Comparison of ENCODE assay signal across 8 cellular contexts in genomic region chr17:76265624-76266243, GRCh38. TPM values are rescaled to one million over a fixed set of nuclear protein-coding genes. Genes with fewer than 3 reads are reported as not detected.
DNase-seq lines count a peak whose midpoint lies in the region; ATAC-seq and TF ChIP-seq lines count a peak whose summit lies in the region.

No MANE protein-coding gene starts in this region.

- DNase-seq in EL (peak; percentile 56), LHCN-M2 (ENCODE audit: low read depth) (peak; percentile 47), transverse colon (peak; percentile 62), GM10248 (ENCODE audit: extremely low spot score) (no peak), NCI-H2107 treated with DMSO at 0.1 percent for 48 hours (lab: John Stamatoyannopoulos, UW; ENCODE audit: unreplicated experiment) (no peak)
- peak; percentile 70 for DNase-seq in activated CD8-positive, alpha-beta T cell treated with anti-CD3 and anti-CD28 coated beads for 36 hours

- in situ Hi-C loops in transverse colon (cut with MboI; ENCODE audit: low pct_ligation_motif_present in 1 of 4, low pct_unique_long_range_greater_than_20kb in 1 of 4, low sequenced_read_pairs in 3 of 4): no loop called here

- peak overlapping the region; percentile 96 for H3K4me3 Mint-ChIP-seq in activated CD8-positive, alpha-beta T cell treated with anti-CD3 and anti-CD28 coated beads for 36 hours

- no peaks in the 10 kb centered on the region for H3K27me3 Mint-ChIP-seq in activated CD8-positive, alpha-beta T cell treated with anti-CD3 and anti-CD28 coated beads for 36 hours

- H3K36me3 ChIP-seq in endocrine pancreas (ENCODE audit: control insufficient read depth, insufficient read depth, low read length) (no peaks in the 10 kb centered on the region), transverse colon (peaks cover 0 to 14% (median 0%) of the 10 kb centered on the region in 4 donors)

- WGBS in transverse colon (ENCODE audit: low coverage in 1 of 2), 2 donors: 1% methylated on average over 33 of the region's 76 CpGs; no CpG with 5 or more reads in 1 of the 2 donors

- H3K9ac ChIP-seq in endocrine pancreas (ENCODE audit: control insufficient read depth, insufficient read depth, low read length): peak overlapping the region; percentile 74

- peaks cover 44% of the 10 kb centered on the region for H3K36me3 Mint-ChIP-seq in activated CD8-positive, alpha-beta T cell treated with anti-CD3 and anti-CD28 coated beads for 36 hours (ENCODE audit: low read depth)

- TF ChIP-seq POLR2A in transverse colon (IDR thresholded peaks at IDR 0.05): no peak

- H3K4me1 ChIP-seq in endocrine pancreas (ENCODE audit: control insufficient read depth, insufficient read depth, low read length): peaks cover 4% of the 10 kb centered on the region
- H3K4me1 ChIP-seq in mononuclear cell (ENCODE audit: insufficient read depth, low read length): peaks cover 76% of the 10 kb centered on the region
- H3K4me1 ChIP-seq in transverse colon: peaks cover 42 to 83% (median 74%) of the 10 kb centered on the region in 4 donors

- no peaks in the 10 kb centered on the region for H3K9me3 ChIP-seq in endocrine pancreas (ENCODE audit: control insufficient read depth, low read length)
- no peaks in the 10 kb centered on the region for H3K9me3 ChIP-seq in mononuclear cell (ENCODE audit: low read depth, low read length)
- H3K9me3 ChIP-seq in transverse colon: no peaks in the 10 kb centered on the region

- ATAC-seq in activated CD8-positive, alpha-beta T cell treated with anti-CD3 and anti-CD28 coated beads for 36 hours: no peak

- CTCF ChIA-PET in activated CD8-positive, alpha-beta T cell treated with anti-CD3 and anti-CD28 coated beads for 36 hours (lab: Charles Lee): interaction anchor here (1.0 to 5.4 kb wide), 6 partner anchors 14 to 252 kb away, joined by 3 to 37 read pairs (median 12); no protein-coding TSS in a partner anchor
- CTCF ChIA-PET in GM10248 (lab: Yijun Ruan, JAX): interaction anchor here (1.1 to 11.7 kb wide), 4 partner anchors 13 to 78 kb away, joined by 3 to 117 read pairs (median 31); no protein-coding TSS in a partner anchor

- peaks cover 45% of the 10 kb centered on the region for H3K4me1 Mint-ChIP-seq in activated CD8-positive, alpha-beta T cell treated with anti-CD3 and anti-CD28 coated beads for 36 hours (ENCODE audit: low read depth)

- H3K4me3 ChIP-seq in endocrine pancreas (ENCODE audit: control insufficient read depth, insufficient read depth, low read length) (no peak overlapping the region), mononuclear cell (ENCODE audit: low read length) (peak overlapping the region; percentile 83), transverse colon (peak overlapping the region; percentile 90 to 100 (median 98))

- peak overlapping the region; percentile 94 to 98 (median 96) for H3K27ac ChIP-seq in transverse colon

- no peak for TF ChIP-seq EP300 in transverse colon (IDR thresholded peaks at IDR 0.05; ENCODE audit: low read depth)

- peak overlapping the region; percentile 99 for H3K27ac Mint-ChIP-seq in activated CD8-positive, alpha-beta T cell treated with anti-CD3 and anti-CD28 coated beads for 36 hours

- H3K9me3 Mint-ChIP-seq in activated CD8-positive, alpha-beta T cell treated with anti-CD3 and anti-CD28 coated beads for 36 hours: no peaks in the 10 kb centered on the region

- POLR2A ChIA-PET in activated CD8-positive, alpha-beta T cell treated with anti-CD3 and anti-CD28 coated beads for 36 hours (lab: Charles Lee): interaction anchor here (0.6 to 29.4 kb wide), 14 partner anchors 1 to 1215 kb away, joined by 3 to 960 read pairs (median 11); partner anchors contain the start of genes EXOC7, FOXJ1, RNF157 and SPHK1
- POLR2A ChIA-PET in GM10248 (lab: Yijun Ruan, JAX): interaction anchor here (0.7 to 4.5 kb wide), 7 partner anchors 7 to 80 kb away, joined by 3 to 36 read pairs (median 4); no protein-coding TSS in a partner anchor

- TF ChIP-seq CTCF in activated CD8-positive, alpha-beta T cell treated with anti-CD3 and anti-CD28 coated beads for 36 hours (IDR thresholded peaks at IDR 0.05): no peak
- TF ChIP-seq CTCF in transverse colon (IDR thresholded peaks at IDR 0.05) (no peak), GM10248 (IDR thresholded peaks at IDR 0.05; ENCODE audit: control extremely low read depth, extremely low read depth, low read depth, missing control alignments) (no peak)

- H3K27me3 ChIP-seq in endocrine pancreas (ENCODE audit: control insufficient read depth, insufficient read depth, low read length) (no peaks in the 10 kb centered on the region), mononuclear cell (ENCODE audit: insufficient read depth, low read length) (no peaks in the 10 kb centered on the region), transverse colon (no peaks in the 10 kb centered on the region)

- intact Hi-C loops in activated CD8-positive, alpha-beta T cell treated with anti-CD3 and anti-CD28 coated beads for 36 hours (cut with micrococcal nuclease): loop anchor here (5.0 kb wide), 2 partner anchors 73 to 123 kb away; partner anchors contain the start of gene FOXJ1
- intact Hi-C loops in transverse colon (cut with DNase I; ENCODE audit: low total_unique reads): no loop called here

RNA-seq across cellular contexts. Expression of gene UBALD2, which starts 0.6 kb away (rescaled TPM):
- total RNA-seq in LHCN-M2 (2014; rRNA removed) (8.7 and 9.0 TPM in 2 replicates), mononuclear cell (35.3 TPM), transverse colon (10 to 100 TPM; 25.5 to 51.2 (median 34.5) TPM)
- polyA plus RNA-seq in LHCN-M2 (2012): 23.9 TPM
- total RNA-seq in activated CD8-positive, alpha-beta T cell treated with anti-CD3 and anti-CD28 coated beads for 36 hours: 100 to 1,000 TPM; 267 to 270 TPM

RNA-seq across cellular contexts. Expression of gene RNF157, which starts 25.4 kb away (rescaled TPM):
- total RNA-seq in LHCN-M2 (2014; rRNA removed) (2.8 and 3.0 TPM in 2 replicates), mononuclear cell (19.1 TPM), transverse colon (100 to 1,000 TPM in 1 of 4 donors, 10 to 100 TPM in 3; 32.5 to 164 (median 54.8) TPM)
- polyA plus RNA-seq in LHCN-M2 (2012): 2.3 TPM
- total RNA-seq in activated CD8-positive, alpha-beta T cell treated with anti-CD3 and anti-CD28 coated beads for 36 hours: 10 to 100 TPM; 37.2 to 44.5 TPM

RNA-seq across cellular contexts. Expression of gene QRICH2, which starts 42.3 kb away (rescaled TPM):
- total RNA-seq in LHCN-M2 (2014; rRNA removed) (1.4 and 2.6 TPM in 2 replicates), mononuclear cell (1.2 TPM), transverse colon (1 to 10 TPM; 1.6 to 2.6 (median 2.0) TPM)
- polyA plus RNA-seq in LHCN-M2 (2012): 0.57 TPM
- under 1 TPM; 0.49 to 0.52 TPM for total RNA-seq in activated CD8-positive, alpha-beta T cell treated with anti-CD3 and anti-CD28 coated beads for 36 hours

Comparison
In these comparisons a context has a peak if more than half of its experiments do, and no peak if none do; other contexts are left out.
1. DNase-seq: peak in EL (single experiment), LHCN-M2 (single experiment), activated CD8-positive, alpha-beta T cell treated with anti-CD3 and anti-CD28 coated beads for 36 hours (single experiment) and transverse colon (single experiment); none in GM10248 (single experiment) and NCI-H2107 treated with DMSO at 0.1 percent for 48 hours (single experiment).